Comparison of ENCODE assay signal across 9 cellular contexts in the genomic region with DNA sequence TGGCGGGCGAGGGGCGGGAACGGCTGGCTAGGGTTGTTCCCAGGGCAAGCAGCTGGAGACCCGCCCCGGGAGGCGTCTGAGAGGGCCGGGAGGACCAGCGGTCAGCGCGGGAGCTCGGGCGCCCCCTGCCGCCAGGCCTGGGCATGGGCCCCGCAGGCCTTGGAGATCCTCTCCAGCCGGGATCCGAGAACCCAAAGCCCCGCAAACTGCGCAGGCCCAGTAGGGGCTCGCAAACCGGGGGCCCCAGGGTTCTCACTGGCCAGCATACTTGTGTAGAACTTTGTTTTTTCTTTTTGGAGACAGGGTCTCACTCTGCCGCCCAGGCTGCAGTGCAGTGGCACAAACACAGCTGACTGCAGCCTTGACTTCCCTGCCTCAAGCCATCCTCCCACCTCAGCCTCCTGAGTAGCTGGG. TPM values are rescaled to one million over a fixed set of nuclear protein-coding genes. Genes with fewer than 3 reads are reported as not detected.
DNase-seq lines count a peak whose midpoint lies in the region; ATAC-seq and TF ChIP-seq lines count a peak whose summit lies in the region.
"Had no signal": no experiment of that assay in that cellular context is flagged by ENCODE, and none has a peak within 500 bp of the region (broad histone marks: within the 10 kb centered on the region; RNA-seq: fewer than 3 reads in every experiment).

No MANE protein-coding gene starts in this region.

- peak; percentile 44 for DNase-seq in CD1c-positive myeloid dendritic cell (ENCODE audit: extremely low spot score)
- peak; percentile 41 for DNase-seq in activated CD4-positive, alpha-beta memory T cell treated with anti-CD3 and anti-CD28 coated beads, Interleukin-2, amount 10 ng/mL, durations not matched to agents 7 days and 5 days
- DNase-seq in glutamatergic neuron, result peak; percentile 92
- peak; percentile 91 for DNase-seq in posterior vena cava (ENCODE audit: low spot score)
- DNase-seq in naive thymus-derived CD8-positive, alpha-beta T cell, result no peak

- no peaks in the 10 kb centered on the region for H3K9me3 Mint-ChIP-seq in activated CD4-positive, alpha-beta memory T cell treated with anti-CD3 and anti-CD28 coated beads, Interleukin-2, amount 10 ng/mL, durations not matched to agents 7 days and 5 days
- no peaks in the 10 kb centered on the region for H3K9me3 Mint-ChIP-seq in glutamatergic neuron (ENCODE audit: unreplicated experiment)
- peaks cover 0 to 2% (median 0%) of the 10 kb centered on the region in 9 donors for H3K9me3 Mint-ChIP-seq in naive thymus-derived CD8-positive, alpha-beta T cell

- intact Hi-C loops in posterior vena cava (cut with DNase I), result no loop called here

- peak; percentile 59 for ATAC-seq in HG02759 (IDR thresholded peaks at IDR 0.05; ENCODE audit: unreplicated experiment)
- no peak for ATAC-seq in GM18519 (IDR thresholded peaks at IDR 0.05; ENCODE audit: low FRiP score, unreplicated experiment)
- ATAC-seq in HG03039 (IDR thresholded peaks at IDR 0.05; ENCODE audit: unreplicated experiment), result no peak
- ATAC-seq in naive thymus-derived CD8-positive, alpha-beta T cell, result no peak

- peak; percentile 98 for TF ChIP-seq CTCF in glutamatergic neuron (IDR thresholded peaks at IDR 0.05; ENCODE audit: partially characterized antibody, unreplicated experiment)

- no peak overlapping the region for H3K4me3 Mint-ChIP-seq in activated CD4-positive, alpha-beta memory T cell treated with anti-CD3 and anti-CD28 coated beads, Interleukin-2, amount 10 ng/mL, durations not matched to agents 7 days and 5 days
- no peak overlapping the region for H3K4me3 Mint-ChIP-seq in glutamatergic neuron (ENCODE audit: unreplicated experiment)
- no peak overlapping the region for H3K4me3 Mint-ChIP-seq in naive thymus-derived CD8-positive, alpha-beta T cell

- H3K4me1 Mint-ChIP-seq in activated CD4-positive, alpha-beta memory T cell treated with anti-CD3 and anti-CD28 coated beads, Interleukin-2, amount 10 ng/mL, durations not matched to agents 7 days and 5 days, result no peaks in the 10 kb centered on the region
- H3K4me1 Mint-ChIP-seq in glutamatergic neuron (ENCODE audit: low read depth, unreplicated experiment), result peaks cover 7% of the 10 kb centered on the region
- peaks cover 0 to 4% (median 0%) of the 10 kb centered on the region in 4 donors for H3K4me1 Mint-ChIP-seq in naive thymus-derived CD8-positive, alpha-beta T cell
- H3K4me1 Mint-ChIP-seq: IgD-negative memory B cell had no signal

- no peaks in the 10 kb centered on the region for H3K36me3 Mint-ChIP-seq in activated CD4-positive, alpha-beta memory T cell treated with anti-CD3 and anti-CD28 coated beads, Interleukin-2, amount 10 ng/mL, durations not matched to agents 7 days and 5 days (ENCODE audit: low read depth)
- H3K36me3 Mint-ChIP-seq in glutamatergic neuron (ENCODE audit: unreplicated experiment), result no peaks in the 10 kb centered on the region
- peaks cover 0 to 2% (median 0%) of the 10 kb centered on the region in 3 donors for H3K36me3 Mint-ChIP-seq in naive thymus-derived CD8-positive, alpha-beta T cell

- peaks cover 28% of the 10 kb centered on the region for H3K27me3 Mint-ChIP-seq in activated CD4-positive, alpha-beta memory T cell treated with anti-CD3 and anti-CD28 coated beads, Interleukin-2, amount 10 ng/mL, durations not matched to agents 7 days and 5 days
- peaks cover 12% of the 10 kb centered on the region for H3K27me3 Mint-ChIP-seq in glutamatergic neuron (ENCODE audit: unreplicated experiment)
- H3K27me3 Mint-ChIP-seq in naive thymus-derived CD8-positive, alpha-beta T cell, result peaks cover 22 to 57% (median 30%) of the 10 kb centered on the region in 5 donors

- no peak overlapping the region for H3K27ac Mint-ChIP-seq in activated CD4-positive, alpha-beta memory T cell treated with anti-CD3 and anti-CD28 coated beads, Interleukin-2, amount 10 ng/mL, durations not matched to agents 7 days and 5 days
- no peak overlapping the region for H3K27ac Mint-ChIP-seq in glutamatergic neuron (ENCODE audit: unreplicated experiment)
- no peak overlapping the region for H3K27ac Mint-ChIP-seq in naive thymus-derived CD8-positive, alpha-beta T cell
- H3K27ac Mint-ChIP-seq: IgD-negative memory B cell had no signal

- POLR2A ChIA-PET in activated CD4-positive, alpha-beta memory T cell treated with anti-CD3 and anti-CD28 coated beads, Interleukin-2, amount 10 ng/mL, durations not matched to agents 7 days and 5 days (lab: Charles Lee), result no interaction called here
- POLR2A ChIA-PET in naive thymus-derived CD8-positive, alpha-beta T cell (lab: Charles Lee), result no interaction called here

- CTCF ChIA-PET in activated CD4-positive, alpha-beta memory T cell treated with anti-CD3 and anti-CD28 coated beads, Interleukin-2, amount 10 ng/mL, durations not matched to agents 7 days and 5 days (lab: Charles Lee), result interaction anchor here (0.6 to 2.6 kb wide), 10 partner anchors 14 to 352 kb away, joined by 3 to 13 read pairs (median 3); no protein-coding TSS in a partner anchor

RNA-seq across cellular contexts. Expression of gene ZNF423, which starts 20.8 kb away (rescaled TPM):
- total RNA-seq in activated CD4-positive, alpha-beta memory T cell treated with anti-CD3 and anti-CD28 coated beads, Interleukin-2, amount 10 ng/mL, durations not matched to agents 7 days and 5 days, result not detected
- total RNA-seq in glutamatergic neuron (ENCODE audit: unreplicated experiment) (149 TPM), posterior vena cava (10 to 100 TPM; 12.3 to 29.3 TPM)
- not detected for total RNA-seq in naive thymus-derived CD8-positive, alpha-beta T cell
- polyA plus RNA-seq in naive thymus-derived CD8-positive, alpha-beta T cell, result not detected
- polyA plus RNA-seq: IgD-negative memory B cell had no signal

Comparison
In these comparisons a context has a peak if more than half of its experiments do, and no peak if none do; other contexts are left out.
1. DNase-seq: peak in CD1c-positive myeloid dendritic cell (single experiment), activated CD4-positive, alpha-beta memory T cell treated with anti-CD3 and anti-CD28 coated beads, Interleukin-2, amount 10 ng/mL, durations not matched to agents 7 days and 5 days (single experiment), glutamatergic neuron (single experiment) and posterior vena cava (single experiment); none in naive thymus-derived CD8-positive, alpha-beta T cell (0 of 10).
2. RNA of gene ZNF423, which starts 20.8 kb away (total RNA-seq): 149 TPM in glutamatergic neuron (single experiment) and 12.3 to 29.3 TPM in posterior vena cava; not detected in naive thymus-derived CD8-positive, alpha-beta T cell and not detected in activated CD4-positive, alpha-beta memory T cell treated with anti-CD3 and anti-CD28 coated beads, Interleukin-2, amount 10 ng/mL, durations not matched to agents 7 days and 5 days; every median in the first group is over 10 times any median in the second.